In the genomic region with DNA sequence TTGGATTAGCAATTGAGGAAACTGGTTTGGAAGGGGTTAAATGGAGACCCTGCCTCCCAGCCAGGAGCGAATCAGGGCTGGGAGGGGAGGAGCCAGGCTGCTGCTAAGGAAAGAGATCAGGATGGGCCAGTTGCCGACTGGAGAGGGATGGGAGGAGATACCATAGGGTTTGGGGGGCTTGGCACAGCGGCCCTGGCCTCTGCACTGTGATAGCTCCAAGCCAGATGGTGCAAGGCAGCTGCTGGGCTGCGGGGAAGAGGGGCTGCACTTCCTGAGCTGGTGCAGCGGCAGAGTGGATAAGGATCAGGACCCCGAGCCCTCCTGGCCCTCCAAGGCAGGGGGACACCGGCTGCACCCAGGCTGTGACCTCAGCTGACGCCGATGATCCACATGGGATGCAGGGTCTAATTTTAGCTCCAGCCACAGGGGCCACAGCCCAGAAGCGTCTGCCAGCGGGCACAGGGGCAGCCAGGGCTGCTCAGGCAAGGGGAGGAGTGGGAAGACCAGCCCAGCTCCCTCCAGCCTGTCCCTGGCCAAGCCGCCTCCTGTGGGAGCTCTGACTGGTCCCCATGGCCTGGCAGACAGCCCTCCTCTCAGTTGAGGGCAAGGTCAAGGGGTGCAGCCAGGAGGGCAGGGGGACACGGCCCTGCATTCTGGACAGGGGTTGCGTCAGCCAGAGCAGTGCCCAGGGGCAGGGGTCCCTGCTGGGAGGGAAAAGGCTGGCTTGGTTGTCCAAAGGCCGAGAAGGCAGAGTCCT, we compare ENCODE assay signal across 1 cellular context.
TF ChIP-seq lines count a peak whose summit lies in the region.

A gene with protein sequence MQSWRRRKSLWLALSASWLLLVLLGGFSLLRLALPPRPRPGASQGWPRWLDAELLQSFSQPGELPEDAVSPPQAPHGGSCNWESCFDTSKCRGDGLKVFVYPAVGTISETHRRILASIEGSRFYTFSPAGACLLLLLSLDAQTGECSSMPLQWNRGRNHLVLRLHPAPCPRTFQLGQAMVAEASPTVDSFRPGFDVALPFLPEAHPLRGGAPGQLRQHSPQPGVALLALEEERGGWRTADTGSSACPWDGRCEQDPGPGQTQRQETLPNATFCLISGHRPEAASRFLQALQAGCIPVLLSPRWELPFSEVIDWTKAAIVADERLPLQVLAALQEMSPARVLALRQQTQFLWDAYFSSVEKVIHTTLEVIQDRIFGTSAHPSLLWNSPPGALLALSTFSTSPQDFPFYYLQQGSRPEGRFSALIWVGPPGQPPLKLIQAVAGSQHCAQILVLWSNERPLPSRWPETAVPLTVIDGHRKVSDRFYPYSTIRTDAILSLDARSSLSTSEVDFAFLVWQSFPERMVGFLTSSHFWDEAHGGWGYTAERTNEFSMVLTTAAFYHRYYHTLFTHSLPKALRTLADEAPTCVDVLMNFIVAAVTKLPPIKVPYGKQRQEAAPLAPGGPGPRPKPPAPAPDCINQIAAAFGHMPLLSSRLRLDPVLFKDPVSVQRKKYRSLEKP (plus strand): TSS at position 129 of the 757 bp plus-strand sequence. CDS start 872 bp downstream, outside the sequence.

TF ChIP-seq in HepG2, 621 proteins besides CTCF, POLR2A, EP300 and RAD21 (continued from another document):
- TF ChIP-seq, protein P1, sequence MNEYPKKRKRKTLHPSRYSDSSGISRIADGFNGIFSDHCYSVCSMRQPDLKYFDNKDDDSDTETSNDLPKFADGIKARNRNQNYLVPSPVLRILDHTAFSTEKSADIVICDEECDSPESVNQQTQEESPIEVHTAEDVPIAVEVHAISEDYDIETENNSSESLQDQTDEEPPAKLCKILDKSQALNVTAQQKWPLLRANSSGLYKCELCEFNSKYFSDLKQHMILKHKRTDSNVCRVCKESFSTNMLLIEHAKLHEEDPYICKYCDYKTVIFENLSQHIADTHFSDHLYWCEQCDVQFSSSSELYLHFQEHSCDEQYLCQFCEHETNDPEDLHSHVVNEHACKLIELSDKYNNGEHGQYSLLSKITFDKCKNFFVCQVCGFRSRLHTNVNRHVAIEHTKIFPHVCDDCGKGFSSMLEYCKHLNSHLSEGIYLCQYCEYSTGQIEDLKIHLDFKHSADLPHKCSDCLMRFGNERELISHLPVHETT (CRISPR knock-in tag; conservative IDR thresholded peaks at IDR 0.05), result no peak
- TF ChIP-seq ZSCAN20 (CRISPR knock-in tag; IDR thresholded peaks at IDR 0.05; ENCODE audit: borderline replicate concordance), result no peak
- peak; percentile 70 for TF ChIP-seq POLR2AphosphoS5 (IDR thresholded peaks at IDR 0.05; ENCODE audit: low read depth, low read length)
- TF ChIP-seq ZBTB20 (CRISPR knock-in tag; IDR thresholded peaks at IDR 0.05; ENCODE audit: borderline replicate concordance, low read depth), result no peak
- TF ChIP-seq IKZF4 (CRISPR knock-in tag; IDR thresholded peaks at IDR 0.05; ENCODE audit: borderline replicate concordance, low read depth, not compliant biosample characterization), result peak; percentile 41
- TF ChIP-seq, protein P2, sequence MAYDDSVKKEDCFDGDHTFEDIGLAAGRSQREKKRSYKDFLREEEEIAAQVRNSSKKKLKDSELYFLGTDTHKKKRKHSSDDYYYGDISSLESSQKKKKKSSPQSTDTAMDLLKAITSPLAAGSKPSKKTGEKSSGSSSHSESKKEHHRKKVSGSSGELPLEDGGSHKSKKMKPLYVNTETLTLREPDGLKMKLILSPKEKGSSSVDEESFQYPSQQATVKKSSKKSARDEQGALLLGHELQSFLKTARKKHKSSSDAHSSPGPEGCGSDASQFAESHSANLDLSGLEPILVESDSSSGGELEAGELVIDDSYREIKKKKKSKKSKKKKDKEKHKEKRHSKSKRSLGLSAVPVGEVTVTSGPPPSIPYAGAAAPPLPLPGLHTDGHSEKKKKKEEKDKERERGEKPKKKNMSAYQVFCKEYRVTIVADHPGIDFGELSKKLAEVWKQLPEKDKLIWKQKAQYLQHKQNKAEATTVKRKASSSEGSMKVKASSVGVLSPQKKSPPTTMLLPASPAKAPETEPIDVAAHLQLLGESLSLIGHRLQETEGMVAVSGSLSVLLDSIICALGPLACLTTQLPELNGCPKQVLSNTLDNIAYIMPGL (CRISPR knock-in tag; IDR thresholded peaks at IDR 0.05; ENCODE audit: borderline replicate concordance in 1 of 2, low read depth in 1 of 2), result no peak
- TF ChIP-seq ZNF674 (CRISPR knock-in tag; IDR thresholded peaks at IDR 0.05; ENCODE audit: low read depth), result 0 out of 2 replicates have a peak, but pooled peaks have one; percentile 40
- peak; percentile 26; the same call in 1 of the 2 replicates for TF ChIP-seq ZNF350 (CRISPR knock-in tag; IDR thresholded peaks at IDR 0.05; ENCODE audit: borderline replicate concordance, low read depth)
